19 cellular contexts compared by ENCODE assay signal in the genomic region with DNA sequence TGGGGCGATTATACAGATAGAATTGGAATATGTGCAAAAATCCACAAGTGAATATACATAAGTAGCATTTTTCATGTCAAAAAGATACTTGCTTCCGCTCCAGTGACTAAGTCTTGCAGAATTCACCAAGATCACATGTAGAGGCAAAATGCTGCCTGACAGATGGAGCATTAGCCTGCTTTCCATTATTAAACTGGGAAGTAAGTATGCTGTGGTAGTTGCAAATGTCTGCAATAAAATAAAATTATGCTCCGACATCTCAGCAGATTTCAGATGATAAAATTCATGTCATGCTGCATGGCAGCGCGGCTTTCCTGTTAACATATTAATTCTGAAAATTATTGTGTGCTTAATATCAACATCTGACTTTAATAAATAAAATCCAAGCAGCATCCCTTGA.
DNase-seq lines count a peak whose midpoint lies in the region; FAIRE-seq and TF ChIP-seq lines count a peak whose summit lies in the region.
"Had no signal": no experiment of that assay in that cellular context is flagged by ENCODE, and none has a peak within 500 bp of the region (broad histone marks: within the 10 kb centered on the region; RNA-seq: fewer than 3 reads in every experiment).

No MANE protein-coding gene starts in this region.

- TF ChIP-seq EP300 in SK-N-SH (IDR thresholded peaks at IDR 0.05; ENCODE audit: borderline replicate concordance in 1 of 2, low read depth in 1 of 2, low read length in 1 of 2) (peak in 1 of 2 experiments; percentile 17; a peak in 1 of 4 replicates), H1 (IDR thresholded peaks at IDR 0.05; ENCODE audit: borderline replicate concordance in 1 of 2, low read depth in 2 of 2, low read length in 2 of 2) (no peak)

- H2AFZ ChIP-seq in SK-N-SH (ENCODE audit: low read depth): no peak overlapping the region
- H2AFZ ChIP-seq in H1 (ENCODE audit: low read length): no peak overlapping the region
- no peak overlapping the region for H2AFZ ChIP-seq in mammary epithelial cell (ENCODE audit: low read depth, low read length)
- H2AFZ ChIP-seq: PC-9 had no signal

- H2BK15ac ChIP-seq in H1 (ENCODE audit: low read length): no peak overlapping the region

- no peak for TF ChIP-seq RAD21 in SK-N-SH (IDR thresholded peaks at IDR 0.05; ENCODE audit: low read length)
- no peak for TF ChIP-seq RAD21 in H1 (IDR thresholded peaks at IDR 0.05 in 1 of 2, conservative IDR thresholded peaks at IDR 0.05 in 1 of 2; ENCODE audit: low read depth in 2 of 2, low read length in 2 of 2)

- no peak overlapping the region for H3K9ac ChIP-seq in SK-N-SH
- H3K9ac ChIP-seq in H1 (replicated peaks in 1 of 4; ENCODE audit: extremely low read depth in 1 of 4, low read depth in 3 of 4, low read length in 3 of 4): no peak overlapping the region
- H3K9ac ChIP-seq in mammary epithelial cell (ENCODE audit: insufficient read depth, low read length): no peak overlapping the region

- no peak overlapping the region for H2BK12ac ChIP-seq in H1 (ENCODE audit: low read depth, low read length)

- H3K9me2 ChIP-seq in SK-N-SH: no peaks in the 10 kb centered on the region

- H3K36me3 ChIP-seq in SK-N-SH (replicated peaks in 1 of 2; ENCODE audit: control insufficient read depth in 1 of 2, insufficient read depth in 2 of 2, low read length in 1 of 2): no peaks in the 10 kb centered on the region
- H3K36me3 ChIP-seq in H1 (ENCODE audit: control insufficient read depth in 2 of 4, insufficient read depth in 4 of 4, low read length in 3 of 4): no peaks in the 10 kb centered on the region
- H3K36me3 ChIP-seq in mammary epithelial cell (ENCODE audit: insufficient read depth, low read length): no peaks in the 10 kb centered on the region
- H3K36me3 ChIP-seq: SJSA1 had no signal

- dilution Hi-C loops in mammary epithelial cell (cut with HindIII; ENCODE audit: low sequenced_read_pairs): no loop called here

- H3K56ac ChIP-seq in H1 (replicated peaks; ENCODE audit: insufficient read length, low read depth, low read length): no peak overlapping the region

- H2BK120ac ChIP-seq in H1 (replicated peaks; ENCODE audit: low read depth, low read length): peak overlapping the region; percentile 16

- no peak overlapping the region for H2BK5ac ChIP-seq in H1 (ENCODE audit: low read depth, low read length)

- H4K91ac ChIP-seq in H1 (replicated peaks; ENCODE audit: insufficient read length, low read length): no peak overlapping the region

- H3F3A ChIP-seq in SK-N-SH (replicated peaks; ENCODE audit: insufficient read depth): no peaks in the 10 kb centered on the region

- intact Hi-C loops in mammary epithelial cell (cut with micrococcal nuclease): loop anchor here (10.0 kb wide), 1 partner anchor 328 kb away; no protein-coding TSS in a partner anchor

- H3K9me3 ChIP-seq in SK-N-SH: no peaks in the 10 kb centered on the region
- H3K9me3 ChIP-seq in H1 (ENCODE audit: insufficient read depth in 2 of 2, low read depth in 1 of 2, low read length in 1 of 2): no peaks in the 10 kb centered on the region
- H3K9me3 ChIP-seq in mammary epithelial cell (replicated peaks; ENCODE audit: insufficient read depth, low read length): no peaks in the 10 kb centered on the region
- H3K9me3 ChIP-seq: SJSA1 had no signal

- H3K4me2 ChIP-seq in SK-N-SH: no peak overlapping the region
- no peak overlapping the region for H3K4me2 ChIP-seq in H1 (ENCODE audit: insufficient read depth in 1 of 2, low read depth in 2 of 2, low read length in 2 of 2)
- H3K4me2 ChIP-seq in mammary epithelial cell (ENCODE audit: insufficient read depth, low read depth, low read length): no peak overlapping the region
- H3K4me2 ChIP-seq: PC-9 had no signal

- WGBS in SK-N-SH (ENCODE audit: low lambda C conversion rate): 38% methylated on average over 5 of the region's 5 CpGs
- 90% methylated on average over 5 of the region's 5 CpGs; no CpG with 5 or more reads in 1 of the 2 experiments for WGBS in H1 (ENCODE audit: extremely low coverage in 1 of 2, insufficient coverage in 1 of 2, insufficient read length in 1 of 2, insufficient replicate concordance in 2 of 2, low coverage in 1 of 2, low lambda C conversion rate in 2 of 2, missing lambda C conversion rate in 1 of 2), 2 experiments
- 71% methylated on average over 5 of the region's 5 CpGs for WGBS in mammary epithelial cell (ENCODE audit: low coverage, missing lambda C conversion rate)

- no TSS peak for BruUV-seq in mammary epithelial cell (replicated peaks; lab: Mats Ljungman, UMichigan)

- H4K8ac ChIP-seq in H1 (ENCODE audit: extremely low read depth, insufficient read depth, low read length): no peak overlapping the region

- H3K4me3 ChIP-seq in SK-N-SH (ENCODE audit: low read depth in 2 of 2, low read length in 1 of 2) (no peak overlapping the region), H1 (ENCODE audit: extremely low read depth in 1 of 4, insufficient read depth in 2 of 4, low read depth in 3 of 4, low read length in 4 of 4) (no peak overlapping the region), mammary epithelial cell (replicated peaks in 1 of 3; ENCODE audit: insufficient read depth in 1 of 3, low read depth in 2 of 3, low read length in 3 of 3) (no peak overlapping the region)
- H3K4me3 ChIP-seq: PC-9, SJSA1 had no signal

- in situ Hi-C loops in mammary epithelial cell (cut with MboI; ENCODE audit: low sequenced_read_pairs in 2 of 2): loop anchor here in 1 of 2 donors (25.0 kb wide), 1 partner anchor 705 kb away; no protein-coding TSS in a partner anchor

- no peak overlapping the region for H3K4ac ChIP-seq in H1 (replicated peaks; ENCODE audit: insufficient read length, low read depth, low read length)

- CTCF ChIA-PET in SK-N-SH (lab: Yijun Ruan, JAX) (no interaction called here), H1 (lab: Charles Lee; ENCODE audit: partially characterized antibody) (no interaction called here), mammary epithelial cell (lab: Charles Lee; ENCODE audit: low non-redundant PET) (no interaction called here)

- no peak for FAIRE-seq in H1 (lab: Jason Lieb, UNC)
- FAIRE-seq: GM18507 had no signal

- H3K18ac ChIP-seq in H1 (ENCODE audit: extremely low read depth, low read length): no peak overlapping the region

- H3K79me2 ChIP-seq in SK-N-SH (ENCODE audit: insufficient read depth) (no peaks in the 10 kb centered on the region), H1 (ENCODE audit: control insufficient read depth in 1 of 2, insufficient read depth in 2 of 2, low read length in 2 of 2) (no peaks in the 10 kb centered on the region), mammary epithelial cell (ENCODE audit: insufficient read depth, low read length) (no peaks in the 10 kb centered on the region)

- no peak overlapping the region for H2BK20ac ChIP-seq in H1 (ENCODE audit: low read length)

- H3K14ac ChIP-seq in H1 (ENCODE audit: insufficient read length): no peak overlapping the region

- no peak overlapping the region for H2AK5ac ChIP-seq in H1 (ENCODE audit: low read depth, low read length)

- TF ChIP-seq CTCF in SK-N-SH (IDR thresholded peaks at IDR 0.05) (no peak), H1 (IDR thresholded peaks at IDR 0.05; ENCODE audit: control extremely low read depth in 1 of 3, insufficient read depth in 1 of 3, low read depth in 1 of 3, low read length in 3 of 3) (no peak), mammary epithelial cell (conservative IDR thresholded peaks at IDR 0.05 in 1 of 2, IDR thresholded peaks at IDR 0.05 in 1 of 2; ENCODE audit: extremely low read depth in 1 of 2, insufficient read depth in 1 of 2, low read depth in 1 of 2, low read length in 2 of 2) (no peak)

- H3K27me3 ChIP-seq in SK-N-SH (ENCODE audit: insufficient read depth) (no peaks in the 10 kb centered on the region), H1 (replicated peaks in 1 of 4; ENCODE audit: control insufficient read depth in 3 of 4, extremely low read depth in 1 of 4, insufficient read depth in 3 of 4, low read length in 3 of 4) (no peaks in the 10 kb centered on the region), mammary epithelial cell (ENCODE audit: insufficient read depth, low read length) (no peaks in the 10 kb centered on the region)
- H3K27me3 ChIP-seq: SJSA1 had no signal

- H3K27ac ChIP-seq in SK-N-SH (ENCODE audit: low read depth in 2 of 2, low read length in 1 of 2) (peak overlapping the region; percentile 32 to 89; a peak in 3 of 4 replicates), H1 (ENCODE audit: low read depth, low read length) (no peak overlapping the region), mammary epithelial cell (ENCODE audit: insufficient read depth, low read depth, low read length) (no peak overlapping the region)
- H3K27ac ChIP-seq: PC-9, SJSA1 had no signal

- H3K23ac ChIP-seq in H1 (ENCODE audit: insufficient read length): no peak overlapping the region

- H3K4me1 ChIP-seq in SK-N-SH (ENCODE audit: control insufficient read depth in 1 of 2, insufficient read depth in 2 of 2, low read depth in 1 of 2, low read length in 1 of 2) (peaks cover 0 to 17% of the 10 kb centered on the region in 2 experiments; a peak in 2 of 4 replicates), H1 (replicated peaks in 1 of 4; ENCODE audit: control insufficient read depth in 3 of 4, insufficient read depth in 4 of 4, low read length in 3 of 4) (peaks cover 0 to 6% (median 4%) of the 10 kb centered on the region in 4 experiments; a peak in 4 of 7 replicates), mammary epithelial cell (ENCODE audit: insufficient read depth, low read length) (no peaks in the 10 kb centered on the region)
- H3K4me1 ChIP-seq: SJSA1 had no signal

- no peaks in the 10 kb centered on the region for H4K20me1 ChIP-seq in SK-N-SH (ENCODE audit: insufficient read depth)
- no peaks in the 10 kb centered on the region for H4K20me1 ChIP-seq in H1 (replicated peaks in 1 of 2; ENCODE audit: control insufficient read depth in 1 of 2, insufficient read depth in 2 of 2, low read length in 2 of 2)
- no peaks in the 10 kb centered on the region for H4K20me1 ChIP-seq in mammary epithelial cell (ENCODE audit: insufficient read depth, low read length)

- H4K5ac ChIP-seq in H1 (ENCODE audit: insufficient read length, low read depth, low read length): no peak overlapping the region

- H3K23me2 ChIP-seq in H1 (ENCODE audit: low read depth, low read length): no peaks in the 10 kb centered on the region

- TF ChIP-seq POLR2A in H1 (IDR thresholded peaks at IDR 0.05; ENCODE audit: control extremely low read depth in 1 of 2, low read depth in 2 of 2, low read length in 2 of 2): no peak

- no peaks in the 10 kb centered on the region for H3K79me1 ChIP-seq in H1 (ENCODE audit: low read depth, low read length)

- POLR2A ChIA-PET in SK-N-SH (lab: Yijun Ruan, JAX) (no interaction called here), H1 (lab: Charles Lee; ENCODE audit: partially characterized antibody) (no interaction called here)

- DNase-seq in EL (peak; percentile 47), SK-N-SH (no peak), H1 (ENCODE audit: low read depth in 1 of 2, low spot score in 2 of 2) (no peak), retina (peak; percentile 31), mammary epithelial cell (no peak), DMS153 treated with DMSO at 0.1 percent for 48 hours (lab: John Stamatoyannopoulos, UW; ENCODE audit: unreplicated experiment) (no peak), NCI-H2171 (lab: John Stamatoyannopoulos, UW) (no peak)
- DNase-seq in activated CD8-positive, alpha-beta memory T cell treated with anti-CD3 and anti-CD28 coated beads for 24 hours: no peak
- DNase-seq: DMS79, H9, NCI-H1048, NCI-H1417, NCI-H1694, NCI-H2029 treated with DMSO at 0.1 percent for 48 hours, NCI-H2227 treated with DMSO at 0.1 percent for 48 hours, NCI-H526 treated with DMSO at 0.1 percent for 48 hours, PC-9 had no signal

Comparison
In these comparisons a context has a peak if more than half of its experiments do, and no peak if none do; other contexts are left out.
1. DNase-seq: peak in EL (single experiment) and retina (single experiment); none in SK-N-SH (single experiment), H1 (0 of 2), activated CD8-positive, alpha-beta memory T cell treated with anti-CD3 and anti-CD28 coated beads for 24 hours (single experiment), mammary epithelial cell (single experiment), DMS153 treated with DMSO at 0.1 percent for 48 hours (single experiment) and NCI-H2171 (single experiment).
2. H3K27ac ChIP-seq: peak in SK-N-SH (2 of 2); none in H1 (single experiment) and mammary epithelial cell (single experiment).